ENCODE assay signal across 1 cellular context in genomic region chr1:58047265-58047858, GRCh38.
TF ChIP-seq lines count a peak whose summit lies in the region.

No MANE protein-coding gene starts in this region.

TF ChIP-seq in HepG2, 621 proteins besides CTCF, POLR2A, EP300 and RAD21 (continued from another document):
- TF ChIP-seq ZNF512 (CRISPR knock-in tag; IDR thresholded peaks at IDR 0.05) (no peak), MAX (IDR thresholded peaks at IDR 0.05) (peak; percentile 28; the same call in 1 of the 2 replicates), ZNF441 (CRISPR knock-in tag; IDR thresholded peaks at IDR 0.05; ENCODE audit: borderline replicate concordance) (no peak), ZFY (CRISPR knock-in tag; IDR thresholded peaks at IDR 0.05) (peak; percentile 28; the same call in 1 of the 2 replicates), STAG1 (CRISPR knock-in tag; IDR thresholded peaks at IDR 0.05) (peak; percentile 75), ZNF354B (CRISPR knock-in tag; IDR thresholded peaks at IDR 0.05) (no peak)
